In the genomic region with DNA sequence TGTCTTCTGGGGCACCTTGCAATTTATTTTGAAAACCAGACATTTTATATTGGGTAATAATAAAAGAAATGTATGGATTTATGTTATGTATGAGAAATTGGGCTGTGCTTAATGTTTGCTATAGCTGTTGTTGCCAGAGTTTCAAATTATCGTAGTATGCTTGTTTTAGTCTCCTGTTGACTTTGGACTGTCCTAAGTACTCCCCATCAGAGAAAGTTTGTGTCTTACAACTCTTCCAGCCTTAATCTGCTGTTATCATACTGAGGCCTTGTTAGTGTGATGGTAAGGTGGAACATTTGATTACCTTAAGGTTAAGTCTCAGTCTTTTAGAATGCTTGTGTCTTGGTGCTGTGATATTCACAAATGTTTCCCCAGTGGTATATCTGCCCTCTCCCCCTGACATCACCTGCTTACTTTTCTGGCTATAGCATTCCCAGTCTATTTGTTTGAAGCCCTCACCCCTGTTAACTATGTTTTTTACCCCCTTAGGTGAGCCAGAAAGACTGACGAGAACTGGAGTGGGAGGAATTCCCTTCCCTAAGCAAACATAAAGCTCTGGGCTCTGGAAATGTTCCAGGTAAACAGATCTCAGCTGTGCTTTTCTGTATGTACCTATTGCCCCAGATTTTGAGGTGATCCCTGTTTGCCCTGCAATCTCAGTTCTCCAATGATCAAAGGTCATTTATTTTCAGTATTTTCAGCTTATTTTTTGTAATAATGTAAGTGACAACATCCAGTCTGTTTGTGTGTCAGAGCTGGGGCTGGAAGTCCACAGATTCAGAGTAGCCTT, we compare ENCODE assay signal across 16 cellular contexts.
"Had no signal": no experiment of that assay in that cellular context is flagged by ENCODE, and none has a peak within 500 bp of the region (broad histone marks: within the 10 kb centered on the region; RNA-seq: fewer than 3 reads in every experiment).

No MANE protein-coding gene starts in this region.

- H3K36me3 ChIP-seq: colonic mucosa, esophagus squamous epithelium had no signal

- H3K4me3 ChIP-seq: body of pancreas, colonic mucosa, esophagus squamous epithelium had no signal

- H3K27ac ChIP-seq: body of pancreas, colonic mucosa, esophagus squamous epithelium had no signal

- H3K27me3 ChIP-seq: body of pancreas, colonic mucosa, esophagus squamous epithelium had no signal

- H3K4me1 ChIP-seq: body of pancreas, colonic mucosa, esophagus squamous epithelium had no signal

- ATAC-seq: activated T-cell treated with anti-CD3 and anti-CD28 coated beads, Interleukin-2, amount 50 U/mL, for 4 hours; body of pancreas; left ventricle myocardium superior; naive thymus-derived CD8-positive, alpha-beta T cell; stimulated activated effector memory CD8-positive, alpha-beta T cell treated with anti-CD3 and anti-CD28 coated beads, Interleukin-12 subunit alpha, Interleukin-12 subunit beta, amount 100 ng/mL, for 72 hours; WTC11 had no signal

- DNase-seq: activated CD4-positive, alpha-beta memory T cell treated with anti-CD3 and anti-CD28 coated beads, Interleukin-2, amount 10 ng/mL, durations not matched to agents 7 days and 5 days; activated CD4-positive, alpha-beta T cell treated with anti-CD3 and anti-CD28 coated beads for 4 hours; activated effector memory CD4-positive, alpha-beta T cell treated with Interleukin-2 at 50 U/mL for 16 hours; activated T-cell treated with anti-CD3 and anti-CD28 coated beads, Interleukin-2, amount 50 U/mL, for 4 hours; amniotic stem cell; body of pancreas; caudate nucleus; colonic mucosa; esophagus squamous epithelium; hypothalamus; kidney; left ventricle myocardium superior; mesenchymal stem cell; naive thymus-derived CD8-positive, alpha-beta T cell had no signal

- H3K9me3 ChIP-seq: body of pancreas, colonic mucosa, esophagus squamous epithelium had no signal
